1 cellular context compared by ENCODE assay signal in genomic region chr15:70289191-70289955, GRCh38.
TF ChIP-seq lines count a peak whose summit lies in the region.

No MANE protein-coding gene starts in this region.

TF ChIP-seq in SK-N-SH treated with all-trans-retinoic acid at 6 μM for 48 hours, 23 proteins besides CTCF, POLR2A, EP300 and RAD21 (continued from another document):
- TF ChIP-seq TSHZ2 (CRISPR knock-in tag; IDR thresholded peaks at IDR 0.05) (peak; percentile 30; the same call in 1 of the 2 replicates), TCF4 (CRISPR knock-in tag; IDR thresholded peaks at IDR 0.05; ENCODE audit: borderline replicate concordance) (peak; percentile 70; the same call in 1 of the 2 replicates), BACH2 (CRISPR knock-in tag; IDR thresholded peaks at IDR 0.05; ENCODE audit: borderline replicate concordance) (no peak), POU6F1 (CRISPR knock-in tag; IDR thresholded peaks at IDR 0.05; ENCODE audit: borderline replicate concordance, low read depth) (no peak; the same call in 1 of the 2 replicates), ZFP30 (CRISPR knock-in tag; IDR thresholded peaks at IDR 0.05) (no peak)
